ENCODE assay signal across 1 cellular context in genomic region chr3:168591587-168591986, GRCh38.
TF ChIP-seq lines count a peak whose summit lies in the region.

No MANE protein-coding gene starts in this region.

TF ChIP-seq in GM23338, 12 proteins besides CTCF, POLR2A, EP300 and RAD21 (continued from another document):
- TF ChIP-seq REST (IDR thresholded peaks at IDR 0.05; ENCODE audit: unreplicated experiment): no peak
TF ChIP-seq in GM23338: peak in this region for 0.
